Comparison of ENCODE assay signal across 21 cellular contexts in the genomic region with DNA sequence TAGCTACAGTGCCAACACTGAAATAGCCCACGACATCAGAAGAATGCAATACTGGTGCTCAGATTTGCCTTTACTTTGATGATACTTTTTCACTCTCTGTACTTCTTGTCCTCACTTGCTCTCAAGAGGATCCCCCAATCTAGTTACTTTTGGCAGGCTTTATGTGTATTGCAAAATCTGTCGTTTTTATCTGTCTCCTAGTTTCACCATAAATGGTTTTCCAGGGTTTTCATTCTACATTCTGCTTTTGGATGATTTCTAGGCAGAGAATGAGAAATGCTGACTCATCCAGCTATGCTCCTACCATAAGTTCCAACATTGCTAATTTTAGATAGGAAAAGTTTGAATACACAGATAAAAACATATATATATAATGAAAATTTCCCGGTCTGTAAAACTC.
"Had no signal": no experiment of that assay in that cellular context is flagged by ENCODE, and none has a peak within 500 bp of the region (broad histone marks: within the 10 kb centered on the region; RNA-seq: fewer than 3 reads in every experiment).

No MANE protein-coding gene starts in this region.

- H3K36me3 Mint-ChIP-seq: activated naive CD8-positive, alpha-beta T cell treated with anti-CD3 and anti-CD28 coated beads, Interleukin-2, amount 10 ng/mL, durations not matched to agents 7 days and 5 days; naive thymus-derived CD8-positive, alpha-beta T cell had no signal

- H3K4me1 ChIP-seq: gastroesophageal sphincter, lower lobe of right lung, right lobe of liver, testis had no signal

- H3K27me3 ChIP-seq: gastroesophageal sphincter, hepatocyte, neutrophil, right lobe of liver, testis had no signal

- H2AFZ ChIP-seq: hepatocyte had no signal

- H3K27ac ChIP-seq: gastroesophageal sphincter, hepatocyte, lower lobe of right lung, neutrophil, right lobe of liver, VCaP had no signal

- H3K4me3 Mint-ChIP-seq: activated CD4-positive, alpha-beta memory T cell treated with anti-CD3 and anti-CD28 coated beads, Interleukin-2, amount 10 ng/mL, durations not matched to agents 7 days and 5 days; activated naive CD8-positive, alpha-beta T cell treated with anti-CD3 and anti-CD28 coated beads, Interleukin-2, amount 10 ng/mL, durations not matched to agents 7 days and 5 days; activated T-cell treated with anti-CD3 and anti-CD28 coated beads, Interleukin-2, amount 50 U/mL, for 72 hours; naive thymus-derived CD8-positive, alpha-beta T cell had no signal

- H3K27me3 Mint-ChIP-seq: activated CD4-positive, alpha-beta memory T cell treated with anti-CD3 and anti-CD28 coated beads, Interleukin-2, amount 10 ng/mL, durations not matched to agents 7 days and 5 days; activated naive CD8-positive, alpha-beta T cell treated with anti-CD3 and anti-CD28 coated beads, Interleukin-2, amount 10 ng/mL, durations not matched to agents 7 days and 5 days had no signal

- H3K4me2 ChIP-seq: hepatocyte had no signal

- H3K79me2 ChIP-seq: hepatocyte had no signal

- ATAC-seq: activated T-cell treated with anti-CD3 and anti-CD28 coated beads, Interleukin-2, amount 50 U/mL, for 72 hours; gastroesophageal sphincter; lower lobe of right lung; mucosa of descending colon; naive thymus-derived CD8-positive, alpha-beta T cell had no signal

- H3K9me3 Mint-ChIP-seq: activated CD4-positive, alpha-beta memory T cell treated with anti-CD3 and anti-CD28 coated beads, Interleukin-2, amount 10 ng/mL, durations not matched to agents 7 days and 5 days; activated naive CD8-positive, alpha-beta T cell treated with anti-CD3 and anti-CD28 coated beads, Interleukin-2, amount 10 ng/mL, durations not matched to agents 7 days and 5 days; activated T-cell treated with anti-CD3 and anti-CD28 coated beads, Interleukin-2, amount 50 U/mL, for 72 hours had no signal

- H3K27ac Mint-ChIP-seq: activated CD4-positive, alpha-beta memory T cell treated with anti-CD3 and anti-CD28 coated beads, Interleukin-2, amount 10 ng/mL, durations not matched to agents 7 days and 5 days; activated naive CD8-positive, alpha-beta T cell treated with anti-CD3 and anti-CD28 coated beads, Interleukin-2, amount 10 ng/mL, durations not matched to agents 7 days and 5 days; activated T-cell treated with anti-CD3 and anti-CD28 coated beads, Interleukin-2, amount 50 U/mL, for 72 hours; naive thymus-derived CD8-positive, alpha-beta T cell had no signal

- DNase-seq: activated CD4-positive, alpha-beta memory T cell treated with anti-CD3 and anti-CD28 coated beads, Interleukin-2, amount 10 ng/mL, durations not matched to agents 7 days and 5 days; activated CD8-positive, alpha-beta memory T cell treated with anti-CD3 and anti-CD28 coated beads, Interleukin-2, amount 50 U/mL, for 4 hours; activated gamma-delta T cell treated with Interleukin-2 at 50 U/mL for 16 hours; activated naive CD8-positive, alpha-beta T cell treated with anti-CD3 and anti-CD28 coated beads, Interleukin-2, amount 10 ng/mL, durations not matched to agents 7 days and 5 days; activated T-cell treated with anti-CD3 and anti-CD28 coated beads, Interleukin-2, amount 50 U/mL, for 72 hours; central memory CD4-positive, alpha-beta T cell; cortex of kidney; effector CD8-positive, alpha-beta T cell; lower lobe of right lung; mucosa of descending colon; naive thymus-derived CD8-positive, alpha-beta T cell; posterior cingulate gyrus; right lobe of liver; stimulated activated CD4-positive, alpha-beta T cell treated with anti-CD3 and anti-CD28 coated beads, Interleukin-2, amount 100 ng/mL, for 48 hours; stimulated activated naive CD4-positive, alpha-beta T cell treated with Interleukin-2 at 50 U/mL for 16 hours; T-helper 9 cell; testis had no signal

- H3K4me3 ChIP-seq: gastroesophageal sphincter, hepatocyte, lower lobe of right lung, mucosa of descending colon, right lobe of liver, testis had no signal

- H3K36me3 ChIP-seq: gastroesophageal sphincter, lower lobe of right lung, neutrophil, right lobe of liver had no signal

- H3K9me3 ChIP-seq: gastroesophageal sphincter, lower lobe of right lung, mucosa of descending colon, neutrophil, right lobe of liver, testis had no signal

- H3K4me1 Mint-ChIP-seq: activated CD4-positive, alpha-beta memory T cell treated with anti-CD3 and anti-CD28 coated beads, Interleukin-2, amount 10 ng/mL, durations not matched to agents 7 days and 5 days; activated naive CD8-positive, alpha-beta T cell treated with anti-CD3 and anti-CD28 coated beads, Interleukin-2, amount 10 ng/mL, durations not matched to agents 7 days and 5 days; naive thymus-derived CD8-positive, alpha-beta T cell had no signal
